In the genomic region with DNA sequence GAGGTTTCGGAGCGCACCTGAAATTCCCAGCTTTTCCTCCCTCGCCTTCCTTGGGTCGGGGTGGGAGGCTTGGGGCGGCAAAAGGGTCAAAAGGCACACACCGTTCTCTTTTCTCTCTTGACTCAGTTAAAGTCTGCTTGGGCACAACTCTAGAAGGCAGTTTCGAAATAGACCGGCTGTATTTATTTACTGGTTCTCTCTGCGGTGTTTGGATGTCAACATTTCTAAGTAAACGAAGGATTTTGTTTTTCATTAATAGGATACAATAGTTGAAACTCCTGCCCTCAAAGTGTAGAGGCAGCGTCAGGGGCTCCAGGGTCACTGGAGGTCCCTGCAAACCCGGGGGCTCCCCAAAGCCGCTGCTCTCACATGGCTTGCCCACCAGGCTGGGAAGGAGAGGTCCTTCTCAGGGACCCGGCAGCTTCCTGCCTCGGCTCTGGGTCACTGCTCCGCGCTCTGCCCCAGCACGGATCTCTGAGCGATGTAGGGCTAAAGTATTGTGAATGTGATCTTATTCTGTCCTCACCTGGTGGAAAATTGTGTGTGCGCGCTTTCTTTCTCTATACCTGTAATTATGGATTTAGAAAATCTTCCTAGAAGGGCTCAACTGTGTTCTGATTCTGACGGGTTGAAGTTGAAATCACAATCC, we compare ENCODE assay signal across 8 cellular contexts. TPM values are rescaled to one million over a fixed set of nuclear protein-coding genes. Genes with fewer than 3 reads are reported as not detected.
DNase-seq lines count a peak whose midpoint lies in the region; ATAC-seq, FAIRE-seq and TF ChIP-seq lines count a peak whose summit lies in the region.

No MANE protein-coding gene starts in this region.

- H3K36me3 ChIP-seq in SJSA1: no peaks in the 10 kb centered on the region
- no peaks in the 10 kb centered on the region for H3K36me3 ChIP-seq in esophagus (ENCODE audit: control insufficient read depth in 2 of 2, insufficient read depth in 2 of 2, low read length in 1 of 2)
- no peaks in the 10 kb centered on the region for H3K36me3 ChIP-seq in pancreas

- peak overlapping the region; percentile 80 for H3K4me3 ChIP-seq in SJSA1
- H3K4me3 ChIP-seq in esophagus (ENCODE audit: low read depth in 1 of 2, low read length in 2 of 2): peak overlapping the region; percentile 49 to 56
- peak overlapping the region; percentile 69 to 84 (median 74) for H3K4me3 ChIP-seq in pancreas

- DNase-seq in EH (ENCODE audit: low read depth): peak; percentile 18
- DNase-seq in SJSA1 (ENCODE audit: low read depth in 1 of 2, low spot score in 2 of 2): peak in 1 of 2 experiments; percentile 15
- DNase-seq in pancreas: peak in 1 of 6 donors; percentile 65
- DNase-seq in NCI-H2171 treated with DMSO at 0.1 percent for 48 hours (lab: John Stamatoyannopoulos, UW): no peak
- no peak for DNase-seq in NCI-H774 (lab: John Stamatoyannopoulos, UW)

- FAIRE-seq in pancreas (lab: Jason Lieb, UNC): no peak

- ATAC-seq in pancreas: peak; percentile 37 to 62 (median 57)
- ATAC-seq in GM21367 (IDR thresholded peaks at IDR 0.05; ENCODE audit: unreplicated experiment): no peak
- no peak for ATAC-seq in HG03135 (IDR thresholded peaks at IDR 0.05; ENCODE audit: unreplicated experiment)

- H3K4me1 ChIP-seq in SJSA1 (replicated peaks) (peaks cover 22% of the 10 kb centered on the region), esophagus (ENCODE audit: control insufficient read depth in 2 of 2, insufficient read depth in 2 of 2, low read length in 1 of 2) (no peaks in the 10 kb centered on the region), pancreas (peaks cover 0 to 2% (median 0%) of the 10 kb centered on the region in 3 donors)

- intact Hi-C loops in pancreas (cut with DNase I): no loop called here

- H3K27ac ChIP-seq in SJSA1: no peak overlapping the region
- peak overlapping the region in 1 of 2 donors; percentile 20 for H3K27ac ChIP-seq in esophagus (ENCODE audit: low read depth in 2 of 2, low read length in 1 of 2)
- H3K27ac ChIP-seq in pancreas: no peak overlapping the region

- H3K27me3 ChIP-seq in SJSA1 (replicated peaks) (no peaks in the 10 kb centered on the region), esophagus (ENCODE audit: control insufficient read depth in 1 of 2, insufficient read depth in 2 of 2, low read length in 2 of 2) (no peaks in the 10 kb centered on the region), pancreas (no peaks in the 10 kb centered on the region)

- WGBS in esophagus, 2 donors: 10% methylated on average over 22 of the region's 22 CpGs
- 3 to 5% methylated on average over 22 of the region's 22 CpGs for WGBS in pancreas, 2 donors

- TF ChIP-seq CTCF in pancreas (IDR thresholded peaks at IDR 0.05): no peak

- H3K9me3 ChIP-seq in SJSA1 (replicated peaks): no peaks in the 10 kb centered on the region
- H3K9me3 ChIP-seq in esophagus (ENCODE audit: control insufficient read depth in 2 of 2, insufficient read depth in 1 of 2, low read depth in 1 of 2, low read length in 1 of 2): no peaks in the 10 kb centered on the region
- no peaks in the 10 kb centered on the region for H3K9me3 ChIP-seq in pancreas

RNA-seq across cellular contexts. Expression of gene BMERB1, which starts 1.0 kb away (rescaled TPM):
- total RNA-seq in SJSA1 (2014; rRNA removed; shearing (Covaris generic)): 29.1 and 34.6 TPM in 2 replicates
- polyA plus RNA-seq in esophagus (1 to 10 TPM; 2.4 to 9.5 TPM), pancreas (10 to 100 TPM; 10.3 to 20.9 TPM)
- total RNA-seq in pancreas: 10 to 100 TPM; 16.0 to 21.7 (median 17.5) TPM

RNA-seq across cellular contexts. Expression of gene MPV17L, which starts 39.8 kb away (rescaled TPM):
- 0.29 TPM in 1 of 2 replicates, not detected in the other for total RNA-seq in SJSA1 (2014; rRNA removed; shearing (Covaris generic))
- polyA plus RNA-seq in esophagus (1 to 10 TPM; 1.0 TPM), pancreas (10 to 100 TPM; 11.9 to 15.6 TPM)
- total RNA-seq in pancreas: 10 to 100 TPM; 19.1 to 48.3 (median 28.3) TPM

RNA-seq across cellular contexts. Expression of gene NPIPA5, which starts 57.2 kb away (rescaled TPM):
- 3.2 and 15.1 TPM in 2 replicates for total RNA-seq in SJSA1 (2014; rRNA removed; shearing (Covaris generic))
- 10 to 100 TPM; 18.2 to 25.8 TPM for polyA plus RNA-seq in esophagus
- 10 to 100 TPM in 1 of 6 donors, 1 to 10 TPM in 5; 5.0 to 11.8 (median 6.1) TPM for total RNA-seq in pancreas
- 10 to 100 TPM; 30.4 to 57.9 TPM for polyA plus RNA-seq in pancreas

Comparison
In these comparisons a context has a peak if more than half of its experiments do, and no peak if none do; other contexts are left out.
1. ATAC-seq: peak in pancreas (4 of 4); none in GM21367 (single experiment) and HG03135 (single experiment).
2. RNA of gene MPV17L, which starts 39.8 kb away (total RNA-seq): 19.1 to 48.3 TPM in pancreas; 0.29 TPM in SJSA1; every median in the first group is over 10 times any median in the second.
3. Peak in every context shown above with its lines, with median percentiles within 50 percentile points of each other: H3K4me3 ChIP-seq.